15 cellular contexts compared by ENCODE assay signal in the genomic region with DNA sequence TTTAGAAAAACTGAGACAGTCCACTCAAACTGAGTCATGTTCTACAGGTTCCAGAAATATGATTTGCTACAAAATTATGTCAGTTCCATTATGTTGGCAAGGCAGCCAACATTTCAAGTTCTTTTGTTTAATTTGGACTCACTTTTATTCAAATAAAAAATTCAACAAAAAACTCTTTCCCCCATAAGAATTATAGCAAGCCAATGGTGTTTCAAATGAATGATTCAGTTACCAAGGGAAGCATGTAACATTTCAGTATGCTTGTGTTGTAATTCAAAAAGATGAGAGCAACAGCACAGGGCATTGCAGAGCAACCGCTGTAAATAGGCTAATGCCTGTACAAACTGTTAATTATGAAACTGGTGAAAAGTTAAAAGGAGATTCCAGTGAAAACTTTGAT.
DNase-seq lines count a peak whose midpoint lies in the region; ATAC-seq, FAIRE-seq and TF ChIP-seq lines count a peak whose summit lies in the region.
"Had no signal": no experiment of that assay in that cellular context is flagged by ENCODE, and none has a peak within 500 bp of the region (broad histone marks: within the 10 kb centered on the region; RNA-seq: fewer than 3 reads in every experiment).

No MANE protein-coding gene starts in this region.

- H3K9me3 ChIP-seq in SK-N-SH (no peaks in the 10 kb centered on the region), ascending aorta (no peaks in the 10 kb centered on the region)
- H3K9me3 ChIP-seq: BLaER1 had no signal

- H3K4me3 ChIP-seq in SK-N-SH (ENCODE audit: low read depth in 2 of 2, low read length in 1 of 2) (no peak overlapping the region), ascending aorta (no peak overlapping the region)
- H3K4me3 ChIP-seq: BLaER1 had no signal

- H3K9me3 Mint-ChIP-seq in chondrocyte (ENCODE audit: low read depth) (peaks cover 4% of the 10 kb centered on the region), neural crest cell (no peaks in the 10 kb centered on the region)
- H3K9me3 Mint-ChIP-seq: IgD-negative memory B cell had no signal

- intact Hi-C loops in ascending aorta (cut with DNase I) = loop anchor here (5.0 kb wide), 1 partner anchor 142 kb away; the partner anchor contains the start of gene FIGN

- H3K9ac ChIP-seq in SK-N-SH = no peak overlapping the region
- H3K9ac ChIP-seq: BLaER1 had no signal

- TF ChIP-seq EP300 in SK-N-SH (IDR thresholded peaks at IDR 0.05; ENCODE audit: borderline replicate concordance in 1 of 2, low read depth in 1 of 2, low read length in 1 of 2) = no peak

- no peaks in the 10 kb centered on the region for H3K27me3 ChIP-seq in SK-N-SH (ENCODE audit: insufficient read depth)
- H3K27me3 ChIP-seq in ascending aorta = no peaks in the 10 kb centered on the region
- H3K27me3 ChIP-seq: BLaER1 had no signal

- peaks cover 52% of the 10 kb centered on the region for H3K4me1 Mint-ChIP-seq in chondrocyte (ENCODE audit: low read depth)
- peaks cover 46% of the 10 kb centered on the region for H3K4me1 Mint-ChIP-seq in neural crest cell
- H3K4me1 Mint-ChIP-seq: IgD-negative memory B cell had no signal

- TF ChIP-seq CTCF in SK-N-SH (IDR thresholded peaks at IDR 0.05) (no peak), chondrocyte (IDR thresholded peaks at IDR 0.05) (no peak), neural crest cell (conservative IDR thresholded peaks at IDR 0.05) (no peak), ascending aorta (IDR thresholded peaks at IDR 0.05) (no peak)

- H3K27ac Mint-ChIP-seq in chondrocyte (ENCODE audit: unreplicated experiment) = peak overlapping the region; percentile 71
- no peak overlapping the region for H3K27ac Mint-ChIP-seq in neural crest cell (ENCODE audit: unreplicated experiment)
- H3K27ac Mint-ChIP-seq: IgD-negative memory B cell had no signal

- H3K27ac ChIP-seq in SK-N-SH (ENCODE audit: low read depth in 2 of 2, low read length in 1 of 2) = no peak overlapping the region
- H3K27ac ChIP-seq in ascending aorta = no peak overlapping the region
- H3K27ac ChIP-seq: 22Rv1, BLaER1, SK-N-MC had no signal

- H2AFZ ChIP-seq in SK-N-SH (ENCODE audit: low read depth) = no peak overlapping the region; the same call in 1 of the 2 replicates

- 97% methylated on average over 1 of the region's 1 CpG for WGBS in SK-N-SH (ENCODE audit: low lambda C conversion rate)

- H3K4me3 Mint-ChIP-seq in chondrocyte (ENCODE audit: unreplicated experiment) (no peak overlapping the region), neural crest cell (peak overlapping the region; percentile 1)
- H3K4me3 Mint-ChIP-seq: IgD-negative memory B cell had no signal

- H3K9me2 ChIP-seq in SK-N-SH = no peaks in the 10 kb centered on the region

- POLR2A ChIA-PET in SK-N-SH (lab: Yijun Ruan, JAX) = no interaction called here

- H3K4me1 ChIP-seq in SK-N-SH (ENCODE audit: control insufficient read depth in 1 of 2, insufficient read depth in 2 of 2, low read depth in 1 of 2, low read length in 1 of 2) = peaks cover 0 to 8% of the 10 kb centered on the region in 2 experiments; a peak in 2 of 4 replicates
- no peaks in the 10 kb centered on the region for H3K4me1 ChIP-seq in ascending aorta
- H3K4me1 ChIP-seq: BLaER1 had no signal

- no peak for FAIRE-seq in H54 (lab: Jason Lieb, UNC)

- no peak overlapping the region for H3K4me2 ChIP-seq in SK-N-SH
- H3K4me2 ChIP-seq: BLaER1 had no signal

- TF ChIP-seq RAD21 in SK-N-SH (IDR thresholded peaks at IDR 0.05; ENCODE audit: low read length) = no peak

- DNase-seq in SK-N-SH (no peak), chondrocyte (ENCODE audit: low spot score) (no peak), neural crest cell (ENCODE audit: low read depth, low spot score) (no peak), H54 (ENCODE audit: insufficient read length, low spot score) (no peak), mesenteric fat pad (ENCODE audit: low spot score) (no peak), ascending aorta (ENCODE audit: low spot score in 2 of 2) (no peak), NCI-H1105 (lab: John Stamatoyannopoulos, UW) (no peak)
- DNase-seq: MV-4-11, NCI-H1436, NCI-H2081 had no signal

- H3K27me3 Mint-ChIP-seq in chondrocyte (ENCODE audit: low read depth) = no peaks in the 10 kb centered on the region
- no peaks in the 10 kb centered on the region for H3K27me3 Mint-ChIP-seq in neural crest cell (ENCODE audit: low read depth)
- H3K27me3 Mint-ChIP-seq: IgD-negative memory B cell had no signal

- no peaks in the 10 kb centered on the region for H3K79me2 ChIP-seq in SK-N-SH (ENCODE audit: insufficient read depth)

- TF ChIP-seq POLR2A in H54 (IDR thresholded peaks at IDR 0.05; ENCODE audit: low read depth, low read length) = no peak

- peak; percentile 55; the same call in 2 of the 3 replicates for ATAC-seq in SK-N-SH treated with all-trans-retinoic acid at 6 μM for 48 hours

- no peaks in the 10 kb centered on the region for H4K20me1 ChIP-seq in SK-N-SH (ENCODE audit: insufficient read depth)
- H4K20me1 ChIP-seq: BLaER1 had no signal

- CTCF ChIA-PET in SK-N-SH (lab: Yijun Ruan, JAX) = interaction anchor here (1.2 kb wide), 1 partner anchor 16 kb away, joined by 5 read pairs; no protein-coding TSS in a partner anchor

- H3K36me3 ChIP-seq in SK-N-SH (replicated peaks in 1 of 2; ENCODE audit: control insufficient read depth in 1 of 2, insufficient read depth in 2 of 2, low read length in 1 of 2) (no peaks in the 10 kb centered on the region), ascending aorta (no peaks in the 10 kb centered on the region)
- H3K36me3 ChIP-seq: BLaER1 had no signal

- H3K36me3 Mint-ChIP-seq in chondrocyte (ENCODE audit: low read depth) (no peaks in the 10 kb centered on the region), neural crest cell (ENCODE audit: low read depth) (no peaks in the 10 kb centered on the region)
- H3K36me3 Mint-ChIP-seq: IgD-negative memory B cell had no signal

- H3F3A ChIP-seq in SK-N-SH (replicated peaks; ENCODE audit: insufficient read depth) = no peaks in the 10 kb centered on the region

TF ChIP-seq in SK-N-SH treated with all-trans-retinoic acid at 6 μM for 48 hours, 23 proteins besides CTCF, POLR2A, EP300 and RAD21:
- no peak for TF ChIP-seq RARB (CRISPR knock-in tag; IDR thresholded peaks at IDR 0.05)
- no peak for TF ChIP-seq SNAI2 (CRISPR knock-in tag; IDR thresholded peaks at IDR 0.05)

TF ChIP-seq in SK-N-SH, 30 proteins besides CTCF, POLR2A, EP300 and RAD21:
- TF ChIP-seq, protein P1, sequence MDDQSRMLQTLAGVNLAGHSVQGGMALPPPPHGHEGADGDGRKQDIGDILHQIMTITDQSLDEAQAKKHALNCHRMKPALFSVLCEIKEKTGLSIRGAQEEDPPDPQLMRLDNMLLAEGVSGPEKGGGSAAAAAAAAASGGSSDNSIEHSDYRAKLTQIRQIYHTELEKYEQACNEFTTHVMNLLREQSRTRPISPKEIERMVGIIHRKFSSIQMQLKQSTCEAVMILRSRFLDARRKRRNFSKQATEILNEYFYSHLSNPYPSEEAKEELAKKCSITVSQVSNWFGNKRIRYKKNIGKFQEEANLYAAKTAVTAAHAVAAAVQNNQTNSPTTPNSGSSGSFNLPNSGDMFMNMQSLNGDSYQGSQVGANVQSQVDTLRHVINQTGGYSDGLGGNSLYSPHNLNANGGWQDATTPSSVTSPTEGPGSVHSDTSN (IDR thresholded peaks at IDR 0.05) = no peak
- TF ChIP-seq, protein P2, sequence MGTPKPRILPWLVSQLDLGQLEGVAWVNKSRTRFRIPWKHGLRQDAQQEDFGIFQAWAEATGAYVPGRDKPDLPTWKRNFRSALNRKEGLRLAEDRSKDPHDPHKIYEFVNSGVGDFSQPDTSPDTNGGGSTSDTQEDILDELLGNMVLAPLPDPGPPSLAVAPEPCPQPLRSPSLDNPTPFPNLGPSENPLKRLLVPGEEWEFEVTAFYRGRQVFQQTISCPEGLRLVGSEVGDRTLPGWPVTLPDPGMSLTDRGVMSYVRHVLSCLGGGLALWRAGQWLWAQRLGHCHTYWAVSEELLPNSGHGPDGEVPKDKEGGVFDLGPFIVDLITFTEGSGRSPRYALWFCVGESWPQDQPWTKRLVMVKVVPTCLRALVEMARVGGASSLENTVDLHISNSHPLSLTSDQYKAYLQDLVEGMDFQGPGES (IDR thresholded peaks at IDR 0.05; ENCODE audit: low read depth, low read length) = no peak
- TF ChIP-seq POLR2AphosphoS5 (IDR thresholded peaks at IDR 0.05; ENCODE audit: low read depth, low read length) (no peak), RXRA (IDR thresholded peaks at IDR 0.05; ENCODE audit: borderline replicate concordance, low read depth) (no peak), MXI1 (IDR thresholded peaks at IDR 0.05; ENCODE audit: low read depth, low read length) (no peak), MAX (IDR thresholded peaks at IDR 0.05; ENCODE audit: low read depth) (no peak), RFX5 (IDR thresholded peaks at IDR 0.05; ENCODE audit: low read length) (no peak), MEF2A (IDR thresholded peaks at IDR 0.05; ENCODE audit: borderline replicate concordance, low read depth) (no peak), USF1 (IDR thresholded peaks at IDR 0.05; ENCODE audit: borderline replicate concordance, low read depth) (no peak), GATA2 (CRISPR knock-in tag; IDR thresholded peaks at IDR 0.05) (no peak), EZH2phosphoT487 (IDR thresholded peaks at IDR 0.05; ENCODE audit: borderline replicate concordance, low read depth) (no peak)
